8 cellular contexts compared by ENCODE assay signal in genomic region chr16:84806256-84806889, GRCh38. TPM values are rescaled to one million over a fixed set of nuclear protein-coding genes. Genes with fewer than 3 reads are reported as not detected.
DNase-seq lines count a peak whose midpoint lies in the region; ATAC-seq and TF ChIP-seq lines count a peak whose summit lies in the region.

No MANE protein-coding gene starts in this region.

- peaks cover 0 to 17% (median 6%) of the 10 kb centered on the region in 5 donors for H3K27me3 Mint-ChIP-seq in naive thymus-derived CD8-positive, alpha-beta T cell

- no peak overlapping the region for H3K9ac ChIP-seq in BLaER1
- no peak overlapping the region; the same call in 1 of the 2 replicates for H3K9ac ChIP-seq in IMR-90 (ENCODE audit: low read depth, low read length)

- no peaks in the 10 kb centered on the region for H3K9me3 Mint-ChIP-seq in naive thymus-derived CD8-positive, alpha-beta T cell

- H3K4me1 Mint-ChIP-seq in naive thymus-derived CD8-positive, alpha-beta T cell, result peaks cover 3 to 23% (median 11%) of the 10 kb centered on the region in 4 donors

- H3K9me1 ChIP-seq in IMR-90 (ENCODE audit: insufficient read depth, low read length), result peaks cover 12% of the 10 kb centered on the region

- H4K5ac ChIP-seq in IMR-90 (ENCODE audit: low read depth, low read length), result peak overlapping the region; percentile 36; the same call in 1 of the 2 replicates

- 0 out of 2 replicates have a peak, but pooled peaks have one; percentile 5 for TF ChIP-seq RAD21 in IMR-90 (IDR thresholded peaks at IDR 0.05; ENCODE audit: low read length)

- dilution Hi-C loops in IMR-90 (cut with HindIII; ENCODE audit: low sequenced_read_pairs, unreplicated experiment), result no loop called here

- H2BK120ac ChIP-seq in IMR-90 (ENCODE audit: low read depth, low read length), result peak overlapping the region; percentile 96

- peak overlapping the region; percentile 92 for H2BK20ac ChIP-seq in IMR-90 (ENCODE audit: low read depth, low read length)

- peak; percentile 95 for DNase-seq in IMR-90
- DNase-seq in amniotic epithelial cell (ENCODE audit: low read depth), result peak; percentile 75
- peak; percentile 58 to 82 for DNase-seq in left lung
- no peak for DNase-seq in naive thymus-derived CD8-positive, alpha-beta T cell

- no peaks in the 10 kb centered on the region for H3K27me3 ChIP-seq in BLaER1
- H3K27me3 ChIP-seq in IMR-90 (ENCODE audit: control insufficient read depth, insufficient read depth, low read length), result no peaks in the 10 kb centered on the region
- H3K27me3 ChIP-seq in left lung, result no peaks in the 10 kb centered on the region

- H3K9me3 ChIP-seq in BLaER1, result no peaks in the 10 kb centered on the region; the same call in 1 of the 2 replicates
- H3K9me3 ChIP-seq in IMR-90 (ENCODE audit: control insufficient read depth, insufficient read depth, low read length), result 0 out of 2 replicates have a peak, but pooled peaks cover 3% of the 10 kb centered on the region
- no peaks in the 10 kb centered on the region for H3K9me3 ChIP-seq in left lung

- POLR2A ChIA-PET in IMR-90 (lab: Charles Lee; ENCODE audit: unreplicated experiment), result no interaction called here
- POLR2A ChIA-PET in naive thymus-derived CD8-positive, alpha-beta T cell (lab: Charles Lee), result no interaction called here

- peak overlapping the region; percentile 69 for H2AK5ac ChIP-seq in IMR-90 (ENCODE audit: low read depth, low read length)

- peak overlapping the region; percentile 71 to 91 for H4K8ac ChIP-seq in IMR-90 (ENCODE audit: low read depth in 2 of 2, low read length in 2 of 2)

- BruUV-seq in IMR-90 (replicated peaks; lab: Mats Ljungman, UMichigan), result no TSS peak

- H3K79me1 ChIP-seq in IMR-90 (ENCODE audit: low read depth in 1 of 2, low read length in 2 of 2), result 0 out of 4 replicates have a peak, but pooled peaks cover 0 to 8% of the 10 kb centered on the region in 2 experiments

- H4K20me1 ChIP-seq in BLaER1 (no peaks in the 10 kb centered on the region), IMR-90 (ENCODE audit: insufficient read depth, low read length) (0 out of 2 replicates have a peak, but pooled peaks cover 4% of the 10 kb centered on the region)

- peak overlapping the region; percentile 95; the same call in 2 of the 3 replicates for H2BK15ac ChIP-seq in IMR-90 (ENCODE audit: low read depth, low read length)

- peak overlapping the region; percentile 64; the same call in 1 of the 2 replicates for H3K56ac ChIP-seq in IMR-90 (ENCODE audit: extremely low read depth, insufficient read depth, low read length)

- H2AFZ ChIP-seq in IMR-90 (replicated peaks; ENCODE audit: low read length, poor library complexity), result peak overlapping the region; percentile 98

- peak overlapping the region; percentile 36 for H3K18ac ChIP-seq in IMR-90 (ENCODE audit: low read depth, low read length)

- peak overlapping the region; percentile 84 for H2BK5ac ChIP-seq in IMR-90 (ENCODE audit: low read depth, low read length, poor library complexity, severe bottlenecking)

- H3K4me3 ChIP-seq in BLaER1 (no peak overlapping the region), IMR-90 (ENCODE audit: insufficient read depth, low read depth, low read length) (no peak overlapping the region), left lung (no peak overlapping the region)

- H3K36me3 ChIP-seq in BLaER1, result no peaks in the 10 kb centered on the region
- no peaks in the 10 kb centered on the region for H3K36me3 ChIP-seq in IMR-90 (ENCODE audit: control insufficient read depth, insufficient read depth, low read length)
- no peaks in the 10 kb centered on the region for H3K36me3 ChIP-seq in left lung

- CTCF ChIA-PET in IMR-90 (lab: Yijun Ruan, JAX), result no interaction called here

- no peak overlapping the region for H3K27ac Mint-ChIP-seq in naive thymus-derived CD8-positive, alpha-beta T cell

- H3K4me1 ChIP-seq in BLaER1 (peaks cover 33% of the 10 kb centered on the region), IMR-90 (ENCODE audit: control insufficient read depth, insufficient read depth, low read length) (peaks cover 9% of the 10 kb centered on the region), left lung (peaks cover 0 to 48% of the 10 kb centered on the region in 2 donors)

- 34% methylated on average over 21 of the region's 26 CpGs; no CpG with 5 or more reads in 1 of the 2 experiments for WGBS in IMR-90 (ENCODE audit: extremely low coverage in 2 of 2, insufficient read length in 1 of 2), 2 experiments

- peak overlapping the region; percentile 96 for H3K14ac ChIP-seq in IMR-90 (replicated peaks; ENCODE audit: low read depth, low read length)

- intact Hi-C loops in IMR-90 (cut with micrococcal nuclease) (no loop called here), left lung (cut with DNase I) (no loop called here)

- in situ Hi-C loops in IMR-90 (cut with MboI; ENCODE audit: low sequenced_read_pairs), result no loop called here

- peaks cover 0 to 2% (median 0%) of the 10 kb centered on the region in 3 donors for H3K36me3 Mint-ChIP-seq in naive thymus-derived CD8-positive, alpha-beta T cell

- H3K4ac ChIP-seq in IMR-90 (ENCODE audit: low read depth, low read length), result peak overlapping the region; percentile 95

- H3K4me3 Mint-ChIP-seq in naive thymus-derived CD8-positive, alpha-beta T cell, result peak overlapping the region in 2 of 10 donors; percentile 4 to 28

- H3K4me2 ChIP-seq in BLaER1 (peak overlapping the region; percentile 64), IMR-90 (ENCODE audit: low read depth, low read length) (peak overlapping the region; percentile 22)

- H3K27ac ChIP-seq in BLaER1, result no peak overlapping the region
- H3K27ac ChIP-seq in IMR-90 (ENCODE audit: insufficient read depth, low read length), result peak overlapping the region; percentile 63
- peak overlapping the region in 1 of 2 donors; percentile 85 for H3K27ac ChIP-seq in left lung

- peak overlapping the region; percentile 91 for H4K91ac ChIP-seq in IMR-90 (ENCODE audit: insufficient read depth, low read depth, low read length)

- H2AK9ac ChIP-seq in IMR-90 (replicated peaks; ENCODE audit: low read depth, low read length, poor library complexity), result peak overlapping the region; percentile 77

- peak overlapping the region; percentile 87 for H3K23ac ChIP-seq in IMR-90 (ENCODE audit: low read depth, low read length)

- TF ChIP-seq CTCF in IMR-90 (conservative IDR thresholded peaks at IDR 0.05; ENCODE audit: low read depth, low read length) (no peak), left lung (IDR thresholded peaks at IDR 0.05) (no peak)

- ATAC-seq in IMR-90 (ENCODE audit: low read depth) (peak; percentile 95), left lung (peak; percentile 65), GM21737 (IDR thresholded peaks at IDR 0.05; ENCODE audit: unreplicated experiment) (no peak), GM18870 (IDR thresholded peaks at IDR 0.05; ENCODE audit: unreplicated experiment) (no peak), HG03520 (IDR thresholded peaks at IDR 0.05; ENCODE audit: unreplicated experiment) (no peak)
- ATAC-seq in naive thymus-derived CD8-positive, alpha-beta T cell, result no peak

- TF ChIP-seq POLR2A in IMR-90 (IDR thresholded peaks at IDR 0.05; ENCODE audit: low read depth, low read length), result no peak

TF ChIP-seq in IMR-90, 13 proteins besides CTCF, POLR2A, EP300 and RAD21:
- no peak for TF ChIP-seq RFX5 (IDR thresholded peaks at IDR 0.05; ENCODE audit: low read depth, low read length)
- TF ChIP-seq RCOR1 (IDR thresholded peaks at IDR 0.05; ENCODE audit: insufficient replicate concordance, low read length), result no peak
- TF ChIP-seq FOS (IDR thresholded peaks at IDR 0.05; ENCODE audit: low read depth, low read length), result peak; percentile 39; the same call in 1 of the 2 replicates
- 0 out of 2 replicates have a peak, but pooled peaks have one; percentile 16 for TF ChIP-seq MAFK (IDR thresholded peaks at IDR 0.05; ENCODE audit: low read depth, low read length)
- TF ChIP-seq SMC3 (IDR thresholded peaks at IDR 0.05; ENCODE audit: low read depth, low read length), result 0 out of 2 replicates have a peak, but pooled peaks have one; percentile 1
- no peak for TF ChIP-seq ELK1 (IDR thresholded peaks at IDR 0.05; ENCODE audit: borderline replicate concordance, low read depth, low read length)
- TF ChIP-seq MXI1 (IDR thresholded peaks at IDR 0.05; ENCODE audit: borderline replicate concordance, low read depth, low read length), result no peak
- no peak; the same call in 1 of the 2 replicates for TF ChIP-seq CEBPB (IDR thresholded peaks at IDR 0.05; ENCODE audit: low read depth, low read length)
- peak; percentile 44; the same call in 1 of the 2 replicates for TF ChIP-seq NFE2L2 (IDR thresholded peaks at IDR 0.05; ENCODE audit: low read depth, low read length)
- no peak for TF ChIP-seq CHD1 (IDR thresholded peaks at IDR 0.05; ENCODE audit: low read depth, low read length)
- TF ChIP-seq, protein P1, sequence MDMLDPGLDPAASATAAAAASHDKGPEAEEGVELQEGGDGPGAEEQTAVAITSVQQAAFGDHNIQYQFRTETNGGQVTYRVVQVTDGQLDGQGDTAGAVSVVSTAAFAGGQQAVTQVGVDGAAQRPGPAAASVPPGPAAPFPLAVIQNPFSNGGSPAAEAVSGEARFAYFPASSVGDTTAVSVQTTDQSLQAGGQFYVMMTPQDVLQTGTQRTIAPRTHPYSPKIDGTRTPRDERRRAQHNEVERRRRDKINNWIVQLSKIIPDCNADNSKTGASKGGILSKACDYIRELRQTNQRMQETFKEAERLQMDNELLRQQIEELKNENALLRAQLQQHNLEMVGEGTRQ (IDR thresholded peaks at IDR 0.05; ENCODE audit: low read depth, low read length), result no peak
- peak; percentile 3; the same call in 1 of the 2 replicates for TF ChIP-seq BHLHE40 (IDR thresholded peaks at IDR 0.05; ENCODE audit: low read depth, low read length)
- no peak for TF ChIP-seq MAZ (IDR thresholded peaks at IDR 0.05; ENCODE audit: borderline replicate concordance, low read depth, low read length)

RNA-seq across cellular contexts. Expression of gene CRISPLD2, which starts 13.4 kb away (rescaled TPM):
- total RNA-seq in IMR-90 (2012; rRNA removed) (35.0 and 37.5 TPM in 2 replicates), left lung (100 to 1,000 TPM in 1 of 2 donors, 10 to 100 TPM in 1; 86.6 to 106 TPM)
- 21.3 and 23.1 TPM in 2 replicates for polyA plus RNA-seq in IMR-90 (2012; rRNA removed)
- 17.6 and 30.1 TPM in 2 replicates for polyA plus RNA-seq in IMR-90 (2012; cell fraction: cytosol; rRNA removed)
- 26.7 and 30.7 TPM in 2 replicates for polyA plus RNA-seq in IMR-90 (2012; cell fraction: nucleus; rRNA removed; ENCODE audit: low replicate concordance)
- not detected for total RNA-seq in naive thymus-derived CD8-positive, alpha-beta T cell
- under 1 TPM; 0.05 to 0.24 (median 0.07) TPM for polyA plus RNA-seq in naive thymus-derived CD8-positive, alpha-beta T cell

Comparison
In these comparisons a context has a peak if more than half of its experiments do, and no peak if none do; other contexts are left out.
1. ATAC-seq: peak in IMR-90 (single experiment) and left lung (single experiment); none in GM21737 (single experiment), GM18870 (single experiment), naive thymus-derived CD8-positive, alpha-beta T cell (0 of 2) and HG03520 (single experiment).
2. DNase-seq: peak in IMR-90 (single experiment), amniotic epithelial cell (single experiment) and left lung (2 of 2); none in naive thymus-derived CD8-positive, alpha-beta T cell (0 of 10).
3. RNA of gene CRISPLD2, which starts 13.4 kb away (total RNA-seq): 86.6 to 106 TPM in left lung and 35.0 to 37.5 TPM in IMR-90; not detected in naive thymus-derived CD8-positive, alpha-beta T cell; every median in the first group is over 10 times any median in the second.